In genomic region chr3:69051796-69052566, GRCh38 we compare ENCODE assay signal across 1 cellular context.
TF ChIP-seq lines count a peak whose summit lies in the region.

TMF1 (minus strand) TSS chr3:69052333; CDS start chr3:69052086, 247 bp downstream.

TF ChIP-seq in HepG2, 621 proteins besides CTCF, POLR2A, EP300 and RAD21 (continued from another document and continues in another):
- TF ChIP-seq PATZ1 (CRISPR knock-in tag; IDR thresholded peaks at IDR 0.05) = no peak
- TF ChIP-seq ZNF331 (CRISPR knock-in tag; IDR thresholded peaks at IDR 0.05) = peak; percentile 62; the same call in 1 of the 2 replicates
- TF ChIP-seq HOXA7 (CRISPR knock-in tag; IDR thresholded peaks at IDR 0.05) = no peak
- no peak for TF ChIP-seq ZNF513 (CRISPR knock-in tag; conservative IDR thresholded peaks at IDR 0.05)
- no peak for TF ChIP-seq ZBTB42 (CRISPR knock-in tag; IDR thresholded peaks at IDR 0.05)
- TF ChIP-seq DR1 (CRISPR knock-in tag; IDR thresholded peaks at IDR 0.05) = no peak
- TF ChIP-seq ZNF776 (CRISPR knock-in tag; IDR thresholded peaks at IDR 0.05) = peak; percentile 28; the same call in 1 of the 2 replicates
- no peak for TF ChIP-seq TRIM22 (IDR thresholded peaks at IDR 0.05)
- TF ChIP-seq ARID5B (CRISPR knock-in tag; IDR thresholded peaks at IDR 0.05) = peak; percentile 36
- TF ChIP-seq ZUFSP (CRISPR knock-in tag; IDR thresholded peaks at IDR 0.05; ENCODE audit: borderline replicate concordance) = no peak
- TF ChIP-seq ZNF34 (CRISPR knock-in tag; IDR thresholded peaks at IDR 0.05; ENCODE audit: borderline replicate concordance) = 0 out of 2 replicates have a peak, but pooled peaks have one; percentile 48
- peak; percentile 38 for TF ChIP-seq TBL1XR1 (IDR thresholded peaks at IDR 0.05; ENCODE audit: borderline replicate concordance, low read length, partially characterized antibody)
- TF ChIP-seq SMC3 (IDR thresholded peaks at IDR 0.05; ENCODE audit: low read length) = no peak
- no peak for TF ChIP-seq SP4 (CRISPR knock-in tag; IDR thresholded peaks at IDR 0.05)
- peak; percentile 86 for TF ChIP-seq YEATS4 (CRISPR knock-in tag; IDR thresholded peaks at IDR 0.05; ENCODE audit: borderline replicate concordance)
- TF ChIP-seq ZXDC (CRISPR knock-in tag; IDR thresholded peaks at IDR 0.05) = no peak
- TF ChIP-seq SMARCC2 (IDR thresholded peaks at IDR 0.05) = no peak
- TF ChIP-seq RNF219 (CRISPR knock-in tag; IDR thresholded peaks at IDR 0.05) = no peak
- TF ChIP-seq ZNF510 (CRISPR knock-in tag; IDR thresholded peaks at IDR 0.05; ENCODE audit: low read depth) = no peak
- TF ChIP-seq MYPOP (CRISPR knock-in tag; IDR thresholded peaks at IDR 0.05) = 0 out of 2 replicates have a peak, but pooled peaks have one; percentile 55
- no peak for TF ChIP-seq CREBL2 (CRISPR knock-in tag; IDR thresholded peaks at IDR 0.05; ENCODE audit: borderline replicate concordance)
- TF ChIP-seq E2F1 (CRISPR knock-in tag; IDR thresholded peaks at IDR 0.05) = no peak
- TF ChIP-seq U2AF1 (optimal IDR thresholded peaks at IDR 0.05; ENCODE audit: low read depth, low read length) = no peak
- TF ChIP-seq ATF7 (IDR thresholded peaks at IDR 0.05) = peak; percentile 73
- 0 out of 2 replicates have a peak, but pooled peaks have one; percentile 19 for TF ChIP-seq ATF7 (CRISPR knock-in tag; IDR thresholded peaks at IDR 0.05)
- no peak for TF ChIP-seq TRIM24 (CRISPR knock-in tag; IDR thresholded peaks at IDR 0.05)
- no peak for TF ChIP-seq DPF2 (CRISPR knock-in tag; IDR thresholded peaks at IDR 0.05; ENCODE audit: borderline replicate concordance, low read depth)
- TF ChIP-seq RBM22 (optimal IDR thresholded peaks at IDR 0.05; ENCODE audit: low read length) = peak; percentile 92
- no peak for TF ChIP-seq LCORL (IDR thresholded peaks at IDR 0.05)
- peak; percentile 30; the same call in 1 of the 2 replicates for TF ChIP-seq LCORL (CRISPR knock-in tag; IDR thresholded peaks at IDR 0.05)
- no peak for TF ChIP-seq ZNF7 (CRISPR knock-in tag; IDR thresholded peaks at IDR 0.05)
- no peak for TF ChIP-seq CBFB (CRISPR knock-in tag; IDR thresholded peaks at IDR 0.05)
- no peak for TF ChIP-seq KLF11 (CRISPR knock-in tag; IDR thresholded peaks at IDR 0.05)
- TF ChIP-seq SNRNP70 (IDR thresholded peaks at IDR 0.05; ENCODE audit: low read depth, low read length) = no peak
- no peak for TF ChIP-seq ZSCAN12 (CRISPR knock-in tag; IDR thresholded peaks at IDR 0.05)
- TF ChIP-seq HNRNPH1 (optimal IDR thresholded peaks at IDR 0.05; ENCODE audit: low read depth, low read length) = no peak
- TF ChIP-seq ZNF501 (CRISPR knock-in tag; IDR thresholded peaks at IDR 0.05) = peak; percentile 92
- TF ChIP-seq PITX1 (CRISPR knock-in tag; IDR thresholded peaks at IDR 0.05) = peak; percentile 59; the same call in 1 of the 2 replicates
- TF ChIP-seq ZNF737 (CRISPR knock-in tag; IDR thresholded peaks at IDR 0.05; ENCODE audit: borderline replicate concordance) = no peak
- no peak for TF ChIP-seq MAF1 (CRISPR knock-in tag; IDR thresholded peaks at IDR 0.05; ENCODE audit: borderline replicate concordance)
- TF ChIP-seq NFATC3 (CRISPR knock-in tag; IDR thresholded peaks at IDR 0.05) = no peak
- 0 out of 2 replicates have a peak, but pooled peaks have one; percentile 51 for TF ChIP-seq ZNF335 (CRISPR knock-in tag; IDR thresholded peaks at IDR 0.05)
- TF ChIP-seq NBN (conservative IDR thresholded peaks at IDR 0.05) = no peak
- 0 out of 2 replicates have a peak, but pooled peaks have one; percentile 51 for TF ChIP-seq MEIS1 (CRISPR knock-in tag; IDR thresholded peaks at IDR 0.05; ENCODE audit: borderline replicate concordance)
